30 cellular contexts compared by ENCODE assay signal in genomic region chr6:7959453-7959852, GRCh38.
"Had no signal": no experiment of that assay in that cellular context is flagged by ENCODE, and none has a peak within 500 bp of the region (broad histone marks: within the 10 kb centered on the region; RNA-seq: fewer than 3 reads in every experiment).

No MANE protein-coding gene starts in this region.

- DNase-seq: activated CD4-positive, alpha-beta memory T cell treated with anti-CD3 and anti-CD28 coated beads, Interleukin-2, amount 10 ng/mL, durations not matched to agents 7 days and 5 days; activated CD4-positive, alpha-beta T cell treated with anti-CD3 and anti-CD28 coated beads for 36 hours; activated CD4-positive, alpha-beta T cell treated with anti-CD3 and anti-CD28 coated beads, Interleukin-2, amount 50 U/mL, for 1 hour; activated effector memory CD4-positive, alpha-beta T cell treated with anti-CD3 and anti-CD28 coated beads, Interleukin-2, amount 50 U/mL, for 16 hours; activated naive CD4-positive, alpha-beta T cell; activated naive CD4-positive, alpha-beta T cell treated with anti-CD3 and anti-CD28 coated beads, Interleukin-2, amount 50 U/mL, for 16 hours; activated naive CD8-positive, alpha-beta T cell treated with anti-CD3 and anti-CD28 coated beads for 36 hours; activated T-cell treated with anti-CD3 and anti-CD28 coated beads, Interleukin-2, amount 50 U/mL, for 1 hour; activated T-cell treated with anti-CD3 and anti-CD28 coated beads, Interleukin-2, amount 50 U/mL, for 72 hours; amniotic stem cell; aorta; NCI-H1092 treated with DMSO at 0.1 percent for 48 hours; NCI-H1417; NCI-H146; NCI-H187 treated with DMSO at 0.1 percent for 48 hours; NCI-H2081; NCI-H2171 treated with DMSO at 0.1 percent for 48 hours; NCI-H2227 treated with DMSO at 0.1 percent for 48 hours; NCI-H446; NCI-H524 treated with DMSO at 0.1 percent for 48 hours; NCI-H82; Peyer's patch; RPMI8226; SHP77 treated with DMSO at 0.1 percent for 48 hours; SK-N-SH had no signal

- FAIRE-seq: K562, TTC549 had no signal

- ATAC-seq: activated CD4-positive, alpha-beta T cell treated with anti-CD3 and anti-CD28 coated beads for 36 hours; activated CD4-positive, CD25-positive, alpha-beta regulatory T cell treated with anti-CD3 and anti-CD28 coated beads, Interleukin-2, amount 50 U/mL, for 24 hours; activated T-cell treated with anti-CD3 and anti-CD28 coated beads, Interleukin-2, amount 50 U/mL, for 72 hours; activated T-helper 17 cell treated with anti-CD3 and anti-CD28 coated beads, Interleukin-2, amount 50 U/mL, for 72 hours; K562; WTC11 had no signal
